8 cellular contexts compared by ENCODE assay signal in the genomic region with DNA sequence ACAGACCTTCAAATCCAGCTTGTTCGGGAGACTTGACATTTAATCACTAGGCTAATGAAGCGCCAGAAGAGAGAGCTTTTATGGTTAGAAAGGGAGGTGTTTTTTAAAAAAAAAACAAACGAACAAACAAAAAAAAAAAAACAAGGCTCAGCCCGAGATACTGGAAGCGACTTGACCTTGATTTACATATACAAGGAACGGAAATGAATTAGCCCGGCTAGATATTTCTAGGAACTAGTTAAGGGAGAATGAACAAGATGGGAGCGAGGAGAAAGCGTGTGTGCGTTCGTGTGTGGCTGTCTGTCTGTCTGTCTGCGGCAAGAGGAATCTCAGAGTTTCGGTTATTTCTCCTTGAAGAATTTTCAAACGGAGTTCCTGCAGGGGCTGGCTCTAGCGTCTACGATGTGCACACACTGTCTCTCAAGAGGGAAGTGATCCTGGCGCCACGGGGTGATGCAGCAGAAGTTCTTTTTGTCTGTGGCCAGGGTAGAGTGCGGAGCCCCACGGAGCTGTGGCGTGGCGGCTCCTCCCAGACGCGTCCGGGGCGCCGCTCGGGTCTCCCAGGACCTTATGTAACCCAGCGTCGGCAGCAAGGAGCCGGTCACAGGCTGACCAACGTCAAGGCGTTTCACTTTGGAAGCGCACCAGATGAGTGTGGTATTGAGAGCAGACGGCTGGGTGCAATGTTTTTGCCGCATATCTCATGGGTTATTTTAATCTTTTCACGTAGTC. TPM values are rescaled to one million over a fixed set of nuclear protein-coding genes. Genes with fewer than 3 reads are reported as not detected.
A peak's percentile ranks its signal among the peaks of the same experiment; 100 is the strongest.
DNase-seq lines count a peak whose midpoint lies in the region; ATAC-seq and TF ChIP-seq lines count a peak whose summit lies in the region.

No MANE protein-coding gene starts in this region.

- peak overlapping the region; percentile 40 for H3K9ac ChIP-seq in iPS-15b (ENCODE audit: low read depth, low read length)

- no peak for TF ChIP-seq CTCF in MCF 10A (IDR thresholded peaks at IDR 0.05; ENCODE audit: unreplicated experiment)

- H3K9me3 Mint-ChIP-seq in IgD-negative memory B cell (no peaks in the 10 kb centered on the region), MCF 10A (ENCODE audit: unreplicated experiment) (no peaks in the 10 kb centered on the region)

- intact Hi-C loops in MCF 10A (cut with micrococcal nuclease) = loop anchor here (1.0 to 5.0 kb wide), 2 partner anchors 86 to 509 kb away; a partner anchor contains a TSS

- peak; percentile 85 for ATAC-seq in GM21576 (IDR thresholded peaks at IDR 0.05; ENCODE audit: unreplicated experiment)

- no peaks in the 10 kb centered on the region for H3K9me3 ChIP-seq in iPS-15b (ENCODE audit: control insufficient read depth, insufficient read depth, low read length)

- H3K27me3 Mint-ChIP-seq in IgD-negative memory B cell (peaks cover 54% of the 10 kb centered on the region), MCF 10A (ENCODE audit: insufficient read depth, unreplicated experiment) (no peaks in the 10 kb centered on the region)

- no peaks in the 10 kb centered on the region for H3K4me1 ChIP-seq in iPS-15b (ENCODE audit: control insufficient read depth, insufficient read depth, low read length)

- peak overlapping the region; percentile 52 to 96 (median 92) for H3K4me3 Mint-ChIP-seq in IgD-negative memory B cell
- H3K4me3 Mint-ChIP-seq in MCF 10A (ENCODE audit: unreplicated experiment) = peak overlapping the region; percentile 95

- H3K4me1 Mint-ChIP-seq in IgD-negative memory B cell = peaks cover 3 to 12% (median 8%) of the 10 kb centered on the region in 3 donors
- H3K4me1 Mint-ChIP-seq in MCF 10A (ENCODE audit: insufficient read depth, unreplicated experiment) = peaks cover 4% of the 10 kb centered on the region

- H3K36me3 Mint-ChIP-seq in IgD-negative memory B cell (no peaks in the 10 kb centered on the region), MCF 10A (ENCODE audit: insufficient read depth, unreplicated experiment) (no peaks in the 10 kb centered on the region)

- H3K27ac Mint-ChIP-seq in IgD-negative memory B cell (peak overlapping the region in 1 of 3 donors; percentile 1), MCF 10A (ENCODE audit: low read depth, unreplicated experiment) (peak overlapping the region; percentile 93)

- TSS peak; percentile 95 for BruUV-seq in MCF 10A (replicated peaks; lab: Mats Ljungman, UMichigan)

- H3K4me3 ChIP-seq in iPS-15b (ENCODE audit: low read depth, low read length) = peak overlapping the region; percentile 58

- H3K27me3 ChIP-seq in iPS-15b (ENCODE audit: control insufficient read depth, insufficient read depth, low read length) = peaks cover 26% of the 10 kb centered on the region

- DNase-seq in EL = peak; percentile 90
- peak; percentile 55 for DNase-seq in SKM-1 treated with dmso at 0.1 percent for 144 hours (lab: John Stamatoyannopoulos, UW; ENCODE audit: unreplicated experiment)
- peak; percentile 78 for DNase-seq in MCF 10A (ENCODE audit: unreplicated experiment)
- peak; percentile 85 for DNase-seq in retina
- DNase-seq in mesenteric fat pad (ENCODE audit: low spot score) = no peak

- CTCF ChIA-PET in MCF 10A (lab: Yijun Ruan, JAX) = interaction anchor here (0.7 to 2.8 kb wide), 6 partner anchors 15 to 176 kb away, joined by 3 to 7 read pairs (median 3); a partner anchor contains a TSS

- POLR2A ChIA-PET in MCF 10A (lab: Yijun Ruan, JAX) = interaction anchor here (0.6 to 3.9 kb wide), 25 partner anchors 9 to 511 kb away, joined by 3 to 33 read pairs (median 4); a partner anchor contains a TSS

- H3K36me3 ChIP-seq in iPS-15b (ENCODE audit: control insufficient read depth, insufficient read depth, low read length) = no peaks in the 10 kb centered on the region

RNA-seq across cellular contexts. Expression of a gene that starts 18.8 kb away (rescaled TPM):
- polyA plus RNA-seq in IgD-negative memory B cell = 0.51 TPM
- 38.7 and 44.9 TPM in 2 replicates for total RNA-seq in MCF 10A (2022)
- total RNA-seq in mesenteric fat pad = 61.8 TPM
